10 cellular contexts compared by ENCODE assay signal in the genomic region with DNA sequence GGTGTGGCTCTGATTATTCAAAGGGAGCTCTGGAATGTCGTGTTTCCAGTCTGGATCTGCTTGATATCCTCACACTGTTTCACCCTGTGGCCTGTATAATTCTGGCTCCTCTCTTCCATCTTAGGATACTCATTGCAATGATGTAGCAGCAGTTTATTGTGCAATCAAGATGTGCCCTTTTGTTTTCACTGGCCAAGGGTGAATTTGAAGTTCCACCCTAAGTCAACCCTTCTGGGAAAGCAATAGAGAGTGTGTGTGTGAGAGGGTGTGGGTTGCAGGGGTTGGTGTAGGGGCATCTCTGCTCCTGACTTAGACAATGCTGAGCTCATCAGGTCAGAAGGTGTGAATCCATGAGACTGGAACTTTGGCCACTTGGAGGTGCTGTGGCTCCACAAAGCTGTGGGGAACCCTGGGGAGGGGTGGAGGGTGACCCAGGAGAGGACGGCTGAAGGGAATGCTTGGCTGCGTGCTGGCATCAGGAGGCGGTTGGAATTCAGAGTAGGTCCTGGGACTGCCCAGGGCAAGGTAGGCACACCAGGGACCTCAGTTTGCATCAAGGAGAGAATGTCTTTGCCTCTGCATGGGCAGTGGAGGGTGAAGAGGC.
DNase-seq lines count a peak whose midpoint lies in the region; ATAC-seq, FAIRE-seq and TF ChIP-seq lines count a peak whose summit lies in the region.
"Had no signal": no experiment of that assay in that cellular context is flagged by ENCODE, and none has a peak within 500 bp of the region (broad histone marks: within the 10 kb centered on the region; RNA-seq: fewer than 3 reads in every experiment).

No MANE protein-coding gene starts in this region.

- H3K9me1 ChIP-seq in K562 (ENCODE audit: control insufficient read depth, insufficient read depth, low read length), result no peaks in the 10 kb centered on the region

- POLR2A ChIA-PET in K562 (lab: Yijun Ruan, JAX), result interaction anchor here (0.6 kb wide), 1 partner anchor 15 kb away, joined by 3 read pairs; no protein-coding TSS in a partner anchor

- peak; percentile 51 for FAIRE-seq in K562 (lab: Jason Lieb, UNC)
- FAIRE-seq: colon had no signal

- no TSS peak for BruUV-seq in K562 (replicated peaks; lab: Mats Ljungman, UMichigan)

- in situ Hi-C loops in K562 (cut with MboI), result no loop called here

- no peaks in the 10 kb centered on the region for H3K79me2 ChIP-seq in K562 (ENCODE audit: control insufficient read depth, insufficient read depth, low read length)

- H3K27ac ChIP-seq in K562 (ENCODE audit: extremely low read depth, low read depth, low read length), result no peak overlapping the region
- H3K27ac ChIP-seq in ascending aorta, result no peak overlapping the region
- H3K27ac ChIP-seq: SJCRH30 had no signal

- H3K4me2 ChIP-seq in K562 (ENCODE audit: insufficient read depth, low read length), result no peak overlapping the region

- ATAC-seq in K562 (peak; percentile 93), GM21717 (IDR thresholded peaks at IDR 0.05; ENCODE audit: unreplicated experiment) (no peak)

- H2AFZ ChIP-seq in K562 (ENCODE audit: low read depth, low read length), result no peak overlapping the region

- no peak for TF ChIP-seq POLR2A in K562 (conservative IDR thresholded peaks at IDR 0.05)

- intact Hi-C loops in K562 (cut with micrococcal nuclease), result no loop called here
- intact Hi-C loops in ascending aorta (cut with DNase I), result no loop called here

- TF ChIP-seq CTCF in K562 (IDR thresholded peaks at IDR 0.05 in 2 of 3, conservative IDR thresholded peaks at IDR 0.05 in 1 of 3; ENCODE audit: insufficient read depth in 2 of 3, low read depth in 1 of 3, low read length in 3 of 3) (peak; percentile 53 to 57 (median 54)), ascending aorta (IDR thresholded peaks at IDR 0.05) (no peak)

- peak; percentile 54 for DNase-seq in EL
- DNase-seq in LoVo (ENCODE audit: low spot score), result peak; percentile 58
- DNase-seq in K562 (ENCODE audit: extremely low read depth in 1 of 4, low spot score in 3 of 4), result peak in 2 of 4 experiments; percentile 34 to 43
- peak; percentile 53 for DNase-seq in mucosa of gallbladder (ENCODE audit: low spot score)
- DNase-seq in NCI-H187 treated with DMSO at 0.1 percent for 48 hours (lab: John Stamatoyannopoulos, UW), result no peak
- DNase-seq in RPMI8226, result no peak
- DNase-seq in ascending aorta (ENCODE audit: low spot score in 2 of 2), result no peak

- no peak overlapping the region for H3K9ac ChIP-seq in K562 (ENCODE audit: insufficient read depth in 1 of 2, low read depth in 2 of 2, low read length in 2 of 2)

- H3K36me3 ChIP-seq in K562 (ENCODE audit: control insufficient read depth, insufficient read depth, low read length), result no peaks in the 10 kb centered on the region
- no peaks in the 10 kb centered on the region for H3K36me3 ChIP-seq in ascending aorta
- H3K36me3 ChIP-seq: SJCRH30 had no signal

- no peak for TF ChIP-seq EP300 in K562 (IDR thresholded peaks at IDR 0.05; ENCODE audit: low read length)

- H3K27me3 ChIP-seq in K562 (ENCODE audit: control insufficient read depth in 2 of 2, insufficient read depth in 2 of 2, low read length in 2 of 2) (peaks cover 0 to 7% of the 10 kb centered on the region in 2 experiments; a peak in 1 of 5 replicates), ascending aorta (no peaks in the 10 kb centered on the region)
- H3K27me3 ChIP-seq: SJCRH30 had no signal

- 2% methylated on average over 4 of the region's 4 CpGs for WGBS in K562 (ENCODE audit: insufficient coverage, low coverage, missing lambda C conversion rate)

- no peaks in the 10 kb centered on the region for H3K4me1 ChIP-seq in K562 (replicated peaks in 1 of 2; ENCODE audit: control insufficient read depth in 2 of 2, insufficient read depth in 2 of 2, low read length in 2 of 2)
- H3K4me1 ChIP-seq in ascending aorta, result no peaks in the 10 kb centered on the region

- CTCF ChIA-PET in K562 (lab: Yijun Ruan, JAX; ENCODE audit: low intra/inter-chr PET ratio), result no interaction called here

- no peak for TF ChIP-seq RAD21 in K562 (CRISPR knock-in tag; conservative IDR thresholded peaks at IDR 0.05 in 1 of 2, IDR thresholded peaks at IDR 0.05 in 1 of 2)

- H3K9me3 ChIP-seq in K562 (replicated peaks; ENCODE audit: control insufficient read depth, insufficient read depth, low read depth, low read length), result no peaks in the 10 kb centered on the region
- no peaks in the 10 kb centered on the region for H3K9me3 ChIP-seq in ascending aorta
- H3K9me3 ChIP-seq: SJCRH30 had no signal

- H3K4me3 ChIP-seq in K562 (no peak overlapping the region), ascending aorta (no peak overlapping the region)
- H3K4me3 ChIP-seq: SJCRH30 had no signal

- H4K20me1 ChIP-seq in K562 (replicated peaks; ENCODE audit: control insufficient read depth, insufficient read depth, low read length), result no peaks in the 10 kb centered on the region

TF ChIP-seq in K562, 482 proteins besides CTCF, POLR2A, EP300 and RAD21:
- TF ChIP-seq TRIM28 (IDR thresholded peaks at IDR 0.05) (no peak), CEBPG (CRISPR knock-in tag; IDR thresholded peaks at IDR 0.05) (no peak), CEBPG (tag; conservative IDR thresholded peaks at IDR 0.05 in 1 of 2, IDR thresholded peaks at IDR 0.05 in 1 of 2) (peak in 1 of 2 experiments; percentile 69; a peak in 2 of 4 replicates), CEBPB (tag; IDR thresholded peaks at IDR 0.05) (peak; percentile 85)
- TF ChIP-seq, protein P1, sequence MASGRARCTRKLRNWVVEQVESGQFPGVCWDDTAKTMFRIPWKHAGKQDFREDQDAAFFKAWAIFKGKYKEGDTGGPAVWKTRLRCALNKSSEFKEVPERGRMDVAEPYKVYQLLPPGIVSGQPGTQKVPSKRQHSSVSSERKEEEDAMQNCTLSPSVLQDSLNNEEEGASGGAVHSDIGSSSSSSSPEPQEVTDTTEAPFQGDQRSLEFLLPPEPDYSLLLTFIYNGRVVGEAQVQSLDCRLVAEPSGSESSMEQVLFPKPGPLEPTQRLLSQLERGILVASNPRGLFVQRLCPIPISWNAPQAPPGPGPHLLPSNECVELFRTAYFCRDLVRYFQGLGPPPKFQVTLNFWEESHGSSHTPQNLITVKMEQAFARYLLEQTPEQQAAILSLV (tag; IDR thresholded peaks at IDR 0.05), result 0 out of 2 replicates have a peak, but pooled peaks have one; percentile 57

Comparison
In these comparisons a context has a peak if more than half of its experiments do, and no peak if none do; other contexts are left out.
1. DNase-seq: peak in EL (single experiment), LoVo (single experiment) and mucosa of gallbladder (single experiment); none in NCI-H187 treated with DMSO at 0.1 percent for 48 hours (single experiment), RPMI8226 (single experiment) and ascending aorta (0 of 2).
2. CTCF ChIP-seq: peak in K562 (3 of 3); none in ascending aorta (0 of 3).